17 cellular contexts compared by ENCODE assay signal in the genomic region with DNA sequence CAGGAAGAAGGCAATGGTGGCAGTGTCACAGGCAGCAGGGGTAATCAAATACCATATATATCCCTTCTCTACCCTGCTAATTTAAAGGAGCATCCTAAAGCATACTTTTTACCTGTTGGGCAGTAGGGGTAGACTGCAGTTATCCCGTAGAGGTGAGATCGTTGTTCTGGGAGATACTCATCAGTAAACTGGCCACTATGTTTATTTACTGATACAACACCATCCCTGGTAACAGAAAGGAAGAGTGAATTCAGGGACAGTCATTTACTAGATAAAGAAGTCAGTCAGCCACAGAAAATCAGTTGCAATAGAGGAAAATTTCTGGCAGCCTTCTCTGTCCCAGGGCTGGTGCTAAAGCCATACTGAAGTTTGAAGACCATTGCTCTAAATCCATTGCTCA. TPM values are rescaled to one million over a fixed set of nuclear protein-coding genes. Genes with fewer than 3 reads are reported as not detected.
A peak's percentile ranks its signal among the peaks of the same experiment; 100 is the strongest.
DNase-seq lines count a peak whose midpoint lies in the region; ATAC-seq and TF ChIP-seq lines count a peak whose summit lies in the region.
"Had no signal": no experiment of that assay in that cellular context is flagged by ENCODE, and none has a peak within 500 bp of the region (broad histone marks: within the 10 kb centered on the region; RNA-seq: fewer than 3 reads in every experiment).

No MANE protein-coding gene starts in this region.

- no peak for TF ChIP-seq CTCF in GM23338 (conservative IDR thresholded peaks at IDR 0.05; ENCODE audit: low read depth in 2 of 2)
- no peak for TF ChIP-seq CTCF in endothelial cell (IDR thresholded peaks at IDR 0.05; ENCODE audit: unreplicated experiment)

- ATAC-seq in GM23338 (no peak), GM19395 (IDR thresholded peaks at IDR 0.05; ENCODE audit: unreplicated experiment) (no peak)
- ATAC-seq: HCT116 had no signal

- peaks cover 6% of the 10 kb centered on the region; the same call in 1 of the 2 replicates for H4K20me1 ChIP-seq in GM23338 (replicated peaks; ENCODE audit: insufficient read depth)

- no peaks in the 10 kb centered on the region for H3F3A ChIP-seq in GM23338 (replicated peaks; ENCODE audit: low read depth)

- H2AFZ ChIP-seq in ACC112 (ENCODE audit: low read length, unreplicated experiment) (no peak overlapping the region), GM23338 (no peak overlapping the region)

- no peaks in the 10 kb centered on the region for H3K9me2 ChIP-seq in GM23338 (ENCODE audit: insufficient read depth)

- H3K36me3 Mint-ChIP-seq in activated naive CD8-positive, alpha-beta T cell = peaks cover 10% of the 10 kb centered on the region
- peaks cover 32% of the 10 kb centered on the region for H3K36me3 Mint-ChIP-seq in activated naive CD8-positive, alpha-beta T cell treated with anti-CD3 and anti-CD28 coated beads for 36 hours
- peaks cover 80% of the 10 kb centered on the region for H3K36me3 Mint-ChIP-seq in GM23338 (ENCODE audit: low read depth)
- H3K36me3 Mint-ChIP-seq in endothelial cell (ENCODE audit: low read depth, unreplicated experiment) = peaks cover 25% of the 10 kb centered on the region

- H3K27me3 Mint-ChIP-seq in activated naive CD8-positive, alpha-beta T cell = no peaks in the 10 kb centered on the region
- H3K27me3 Mint-ChIP-seq in activated naive CD8-positive, alpha-beta T cell treated with anti-CD3 and anti-CD28 coated beads for 36 hours = no peaks in the 10 kb centered on the region
- H3K27me3 Mint-ChIP-seq in GM23338 (ENCODE audit: insufficient read depth, low read depth, poor library complexity) (peaks cover 3% of the 10 kb centered on the region), endothelial cell (ENCODE audit: unreplicated experiment) (no peaks in the 10 kb centered on the region)
- H3K27me3 Mint-ChIP-seq: CD4-positive, CD25-positive, alpha-beta regulatory T cell had no signal

- peak overlapping the region; percentile 11 for H3K27ac Mint-ChIP-seq in activated naive CD8-positive, alpha-beta T cell
- no peak overlapping the region for H3K27ac Mint-ChIP-seq in activated naive CD8-positive, alpha-beta T cell treated with anti-CD3 and anti-CD28 coated beads for 36 hours
- H3K27ac Mint-ChIP-seq in GM23338 = peak overlapping the region; percentile 27; the same call in 1 of the 2 replicates
- H3K27ac Mint-ChIP-seq in endothelial cell (ENCODE audit: unreplicated experiment) = no peak overlapping the region

- no peak for DNase-seq in activated naive CD8-positive, alpha-beta T cell treated with anti-CD3 and anti-CD28 coated beads for 36 hours
- no peak for DNase-seq in GM23338 (ENCODE audit: low spot score)
- DNase-seq in endothelial cell (ENCODE audit: low spot score) = no peak
- no peak for DNase-seq in effector memory CD4-positive, alpha-beta T cell
- DNase-seq: ACHN; BE2C; C1 segment of cervical spinal cord; Caco-2; CD4-positive, CD25-positive, alpha-beta regulatory T cell; GOT3; H7; HFFc6 had no signal

- H3K36me3 ChIP-seq in ACC112 (ENCODE audit: insufficient read depth, low read length) = peaks cover 87% of the 10 kb centered on the region
- H3K36me3 ChIP-seq in GM23338 (ENCODE audit: insufficient read depth) = peaks cover 58% of the 10 kb centered on the region
- H3K36me3 ChIP-seq in effector memory CD4-positive, alpha-beta T cell (ENCODE audit: control insufficient read depth, insufficient read depth, low read length) = peaks cover 82% of the 10 kb centered on the region

- no peaks in the 10 kb centered on the region for H3K9me3 ChIP-seq in effector memory CD4-positive, alpha-beta T cell (ENCODE audit: control insufficient read depth, low read length)
- H3K9me3 ChIP-seq: BE2C, Caco-2 had no signal

- H3K27ac ChIP-seq in ACC112 (ENCODE audit: low read depth, low read length) = peak overlapping the region; percentile 98
- H3K27ac ChIP-seq in GM23338 (ENCODE audit: low read depth) = no peak overlapping the region
- no peak overlapping the region for H3K27ac ChIP-seq in effector memory CD4-positive, alpha-beta T cell (ENCODE audit: insufficient read depth, low read length, poor library complexity, severe bottlenecking)
- H3K27ac ChIP-seq: HL-60 had no signal

- H3K4me3 Mint-ChIP-seq in activated naive CD8-positive, alpha-beta T cell = no peak overlapping the region
- no peak overlapping the region for H3K4me3 Mint-ChIP-seq in activated naive CD8-positive, alpha-beta T cell treated with anti-CD3 and anti-CD28 coated beads for 36 hours
- H3K4me3 Mint-ChIP-seq in GM23338 = no peak overlapping the region
- peak overlapping the region; percentile 2 for H3K4me3 Mint-ChIP-seq in endothelial cell (ENCODE audit: unreplicated experiment)
- H3K4me3 Mint-ChIP-seq: CD4-positive, CD25-positive, alpha-beta regulatory T cell; HFFc6 had no signal

- peaks cover 43% of the 10 kb centered on the region for H3K4me1 ChIP-seq in ACC112 (ENCODE audit: control insufficient read depth, insufficient read depth, low read length, unreplicated experiment)
- H3K4me1 ChIP-seq in GM23338 (ENCODE audit: insufficient read depth) = peaks cover 20% of the 10 kb centered on the region
- H3K4me1 ChIP-seq in effector memory CD4-positive, alpha-beta T cell (ENCODE audit: control insufficient read depth, insufficient read depth, low read length, poor library complexity, severe bottlenecking) = no peaks in the 10 kb centered on the region
- H3K4me1 ChIP-seq: BE2C had no signal

- H3K4me3 ChIP-seq in ACC112 (ENCODE audit: low read depth, low read length) (no peak overlapping the region), GM23338 (no peak overlapping the region)
- no peak overlapping the region for H3K4me3 ChIP-seq in effector memory CD4-positive, alpha-beta T cell (ENCODE audit: insufficient read depth, low read depth, low read length, poor library complexity, severe bottlenecking)

- H3K27me3 ChIP-seq in ACC112 (ENCODE audit: insufficient read depth, low read length) = no peaks in the 10 kb centered on the region
- H3K27me3 ChIP-seq in GM23338 (ENCODE audit: insufficient read depth) = no peaks in the 10 kb centered on the region
- H3K27me3 ChIP-seq in effector memory CD4-positive, alpha-beta T cell (replicated peaks; ENCODE audit: control insufficient read depth, insufficient read depth, low read length, poor library complexity, severe bottlenecking) = no peaks in the 10 kb centered on the region
- H3K27me3 ChIP-seq: BE2C had no signal

- no peaks in the 10 kb centered on the region for H3K9me3 Mint-ChIP-seq in activated naive CD8-positive, alpha-beta T cell (ENCODE audit: low read depth)
- H3K9me3 Mint-ChIP-seq in activated naive CD8-positive, alpha-beta T cell treated with anti-CD3 and anti-CD28 coated beads for 36 hours = no peaks in the 10 kb centered on the region
- H3K9me3 Mint-ChIP-seq in GM23338 (no peaks in the 10 kb centered on the region), endothelial cell (ENCODE audit: unreplicated experiment) (no peaks in the 10 kb centered on the region)
- H3K9me3 Mint-ChIP-seq: CD4-positive, CD25-positive, alpha-beta regulatory T cell; HFFc6 had no signal

- H3K79me2 ChIP-seq in ACC112 (ENCODE audit: control insufficient read depth, insufficient read depth, low read length, unreplicated experiment) (peaks cover 26% of the 10 kb centered on the region), GM23338 (replicated peaks; ENCODE audit: insufficient read depth) (no peaks in the 10 kb centered on the region; the same call in 1 of the 2 replicates)

- peaks cover 2% of the 10 kb centered on the region for H3K4me1 Mint-ChIP-seq in activated naive CD8-positive, alpha-beta T cell (ENCODE audit: low read depth)
- H3K4me1 Mint-ChIP-seq in activated naive CD8-positive, alpha-beta T cell treated with anti-CD3 and anti-CD28 coated beads for 36 hours = peaks cover 10% of the 10 kb centered on the region
- peaks cover 7% of the 10 kb centered on the region; the same call in 2 of the 3 replicates for H3K4me1 Mint-ChIP-seq in GM23338
- peaks cover 2% of the 10 kb centered on the region for H3K4me1 Mint-ChIP-seq in endothelial cell (ENCODE audit: unreplicated experiment)

- H3K4me2 ChIP-seq in GM23338 = no peak overlapping the region

TF ChIP-seq in GM23338, 12 proteins besides CTCF, POLR2A, EP300 and RAD21 (continues in another document):
- no peak for TF ChIP-seq ZNF114 (CRISPR knock-in tag; IDR thresholded peaks at IDR 0.05)
- no peak for TF ChIP-seq STAT1 (IDR thresholded peaks at IDR 0.05; ENCODE audit: unreplicated experiment)
- no peak for TF ChIP-seq NANOG (IDR thresholded peaks at IDR 0.05; ENCODE audit: borderline replicate concordance)
- TF ChIP-seq, protein P1, sequence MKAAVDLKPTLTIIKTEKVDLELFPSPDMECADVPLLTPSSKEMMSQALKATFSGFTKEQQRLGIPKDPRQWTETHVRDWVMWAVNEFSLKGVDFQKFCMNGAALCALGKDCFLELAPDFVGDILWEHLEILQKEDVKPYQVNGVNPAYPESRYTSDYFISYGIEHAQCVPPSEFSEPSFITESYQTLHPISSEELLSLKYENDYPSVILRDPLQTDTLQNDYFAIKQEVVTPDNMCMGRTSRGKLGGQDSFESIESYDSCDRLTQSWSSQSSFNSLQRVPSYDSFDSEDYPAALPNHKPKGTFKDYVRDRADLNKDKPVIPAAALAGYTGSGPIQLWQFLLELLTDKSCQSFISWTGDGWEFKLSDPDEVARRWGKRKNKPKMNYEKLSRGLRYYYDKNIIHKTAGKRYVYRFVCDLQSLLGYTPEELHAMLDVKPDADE (IDR thresholded peaks at IDR 0.05) = no peak
- TF ChIP-seq EZH2 (IDR thresholded peaks at IDR 0.05; ENCODE audit: low read depth, unreplicated experiment) = no peak
- TF ChIP-seq POLR2AphosphoS5 (IDR thresholded peaks at IDR 0.05; ENCODE audit: low read depth) = no peak
- no peak for TF ChIP-seq EZH2phosphoT487 (IDR thresholded peaks at IDR 0.05; ENCODE audit: unreplicated experiment)
- no peak for TF ChIP-seq CREB1 (CRISPR knock-in tag; IDR thresholded peaks at IDR 0.05; ENCODE audit: low read depth)
- TF ChIP-seq JUNB (IDR thresholded peaks at IDR 0.05; ENCODE audit: unreplicated experiment) = no peak
- TF ChIP-seq ZNF331 (CRISPR knock-in tag; IDR thresholded peaks at IDR 0.05; ENCODE audit: low read depth) = no peak

RNA-seq across cellular contexts. Expression of a gene that starts 16.3 kb away (rescaled TPM):
- 100 to 1,000 TPM; 235 to 243 TPM for total RNA-seq in activated naive CD8-positive, alpha-beta T cell treated with anti-CD3 and anti-CD28 coated beads for 36 hours
- 150 and 184 TPM in 2 replicates for total RNA-seq in GM23338 (2014; rRNA removed; shearing (Covaris generic))
- polyA plus RNA-seq in GM23338 (2016; fragmentation: Nextera tagmentation; extraction: Ambion mirVana) = 715 and 729 TPM in 2 replicates
- 260 TPM for total RNA-seq in endothelial cell (ENCODE audit: unreplicated experiment)

Comparison
In these comparisons a context has a peak if more than half of its experiments do, and no peak if none do; other contexts are left out.
1. H3K27ac Mint-ChIP-seq: peak in activated naive CD8-positive, alpha-beta T cell (single experiment) and GM23338 (single experiment); none in activated naive CD8-positive, alpha-beta T cell treated with anti-CD3 and anti-CD28 coated beads for 36 hours (single experiment) and endothelial cell (single experiment).